Comparison of ENCODE assay signal across 8 cellular contexts in the genomic region with DNA sequence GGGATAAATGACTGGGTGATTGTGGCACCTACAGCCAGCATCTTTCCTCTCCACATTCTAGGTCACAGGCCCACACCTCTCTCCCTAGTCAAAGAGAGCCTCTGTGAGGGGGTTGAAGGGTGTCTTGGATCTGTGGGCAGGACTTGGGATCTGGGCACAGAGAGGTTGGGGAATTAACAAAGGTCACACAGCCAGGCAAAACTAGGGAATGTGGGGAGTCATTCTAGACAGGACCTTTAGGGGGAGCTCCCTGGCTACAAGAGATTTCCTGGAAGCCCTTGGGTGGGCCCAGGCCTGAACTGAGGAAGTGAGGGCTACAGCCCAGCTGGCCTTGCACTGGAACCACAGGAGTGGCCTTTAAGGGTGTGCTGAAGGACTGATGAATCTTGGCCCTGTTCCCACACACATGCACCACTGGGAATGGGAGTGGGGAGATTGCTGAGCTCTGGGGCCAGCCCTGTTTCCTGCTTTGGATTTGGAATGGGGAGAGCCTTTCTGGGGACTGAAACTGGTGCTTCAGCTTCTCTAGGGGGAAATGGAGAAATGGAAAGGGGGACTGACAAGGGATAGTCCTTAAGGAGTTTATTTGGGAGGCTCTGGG. TPM values are rescaled to one million over a fixed set of nuclear protein-coding genes. Genes with fewer than 3 reads are reported as not detected.
A peak's percentile ranks its signal among the peaks of the same experiment; 100 is the strongest.
DNase-seq lines count a peak whose midpoint lies in the region; ATAC-seq and TF ChIP-seq lines count a peak whose summit lies in the region.

No MANE protein-coding gene starts in this region.

- peak overlapping the region; percentile 38 for H3K27ac ChIP-seq in SJCRH30

- DNase-seq in EL = peak; percentile 96
- peak; percentile 90 for DNase-seq in HT-29 (ENCODE audit: low spot score)
- peak; percentile 96 to 98 for DNase-seq in SJCRH30
- DNase-seq in choroid plexus epithelial cell (ENCODE audit: low read depth) = peak; percentile 96
- DNase-seq in left lobe of liver (ENCODE audit: low spot score) = peak; percentile 72
- peak; percentile 89 for DNase-seq in stromal cell of bone marrow (ENCODE audit: low read depth)

- H3K36me3 ChIP-seq in SJCRH30 = no peaks in the 10 kb centered on the region

- ATAC-seq in left lobe of liver (peak; percentile 10), HG02759 (IDR thresholded peaks at IDR 0.05; ENCODE audit: unreplicated experiment) (no peak), HG03159 (IDR thresholded peaks at IDR 0.05; ENCODE audit: unreplicated experiment) (no peak)

- H3K9me3 ChIP-seq in SJCRH30 (replicated peaks) = no peaks in the 10 kb centered on the region

- TF ChIP-seq CTCF in choroid plexus epithelial cell (conservative IDR thresholded peaks at IDR 0.05; ENCODE audit: low read depth, low read length) = peak; percentile 78

- H3K4me3 ChIP-seq in SJCRH30 (no peak overlapping the region), choroid plexus epithelial cell (ENCODE audit: low read depth, low read length) (no peak overlapping the region)

- peaks cover 46% of the 10 kb centered on the region for H3K4me1 ChIP-seq in SJCRH30

- no peaks in the 10 kb centered on the region for H3K27me3 ChIP-seq in SJCRH30

RNA-seq across cellular contexts. Expression of a gene that starts 12.4 kb away (rescaled TPM):
- total RNA-seq in HT-29 (2014; rRNA removed; shearing (Covaris generic)) = 211 and 220 TPM in 2 replicates
- 76.8 and 81.4 TPM in 2 replicates for total RNA-seq in SJCRH30 (2014; rRNA removed; shearing (Covaris generic))
- 64.0 TPM for total RNA-seq in left lobe of liver
